In the genomic region with DNA sequence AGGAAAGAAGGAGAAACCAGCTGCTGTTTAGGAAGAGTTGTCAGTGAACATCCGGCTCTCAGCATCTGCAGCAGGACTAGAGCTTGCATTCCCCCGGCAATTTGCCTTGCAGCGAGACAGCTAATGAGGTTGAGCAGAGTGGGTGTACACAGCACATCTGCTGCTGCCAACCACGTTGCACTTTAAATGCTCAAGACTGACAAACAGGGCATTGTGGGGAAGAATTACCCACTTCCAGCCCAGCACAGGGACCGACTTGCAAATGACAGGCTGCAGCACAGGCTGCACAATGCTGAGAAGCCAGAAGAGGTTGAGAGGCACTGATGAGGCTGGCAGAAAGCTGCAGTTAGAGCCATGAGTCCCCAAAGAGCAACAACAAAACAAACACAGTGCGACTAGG, we compare ENCODE assay signal across 21 cellular contexts. TPM values are rescaled to one million over a fixed set of nuclear protein-coding genes. Genes with fewer than 3 reads are reported as not detected.
DNase-seq lines count a peak whose midpoint lies in the region; ATAC-seq, FAIRE-seq and TF ChIP-seq lines count a peak whose summit lies in the region.
"Had no signal": no experiment of that assay in that cellular context is flagged by ENCODE, and none has a peak within 500 bp of the region (broad histone marks: within the 10 kb centered on the region; RNA-seq: fewer than 3 reads in every experiment).

No MANE protein-coding gene starts in this region.

- H3K9ac ChIP-seq in H1 (replicated peaks in 1 of 4; ENCODE audit: extremely low read depth in 1 of 4, low read depth in 3 of 4, low read length in 3 of 4) = no peak overlapping the region

- H3K23me2 ChIP-seq in H1 (ENCODE audit: low read depth, low read length) = no peaks in the 10 kb centered on the region

- peak overlapping the region; percentile 90 for H2AFZ ChIP-seq in GM23338
- H2AFZ ChIP-seq in H1 (ENCODE audit: low read length) = peak overlapping the region; percentile 74

- H4K20me1 ChIP-seq in GM23338 (replicated peaks; ENCODE audit: insufficient read depth) (no peaks in the 10 kb centered on the region), H1 (replicated peaks in 1 of 2; ENCODE audit: control insufficient read depth in 1 of 2, insufficient read depth in 2 of 2, low read length in 2 of 2) (no peaks in the 10 kb centered on the region)

- peaks cover 4% of the 10 kb centered on the region for H3K27me3 Mint-ChIP-seq in GM23338 (ENCODE audit: insufficient read depth, low read depth, poor library complexity)

- 0 out of 2 replicates have a peak overlapping the region, but pooled peaks have one; percentile 23 for H2BK20ac ChIP-seq in H1 (ENCODE audit: low read length)

- POLR2A ChIA-PET in H1 (lab: Charles Lee; ENCODE audit: partially characterized antibody) = no interaction called here

- no peak overlapping the region for H3K23ac ChIP-seq in H1 (ENCODE audit: insufficient read length)

- peak overlapping the region; percentile 83; the same call in 1 of the 2 replicates for H2BK15ac ChIP-seq in H1 (ENCODE audit: low read length)

- H3K14ac ChIP-seq in H1 (ENCODE audit: insufficient read length) = no peak overlapping the region

- no peak overlapping the region for H2BK120ac ChIP-seq in H1 (replicated peaks; ENCODE audit: low read depth, low read length)

- H3K79me1 ChIP-seq in H1 (ENCODE audit: low read depth, low read length) = 0 out of 2 replicates have a peak, but pooled peaks cover 2% of the 10 kb centered on the region

- no peak for TF ChIP-seq POLR2A in H1 (IDR thresholded peaks at IDR 0.05; ENCODE audit: control extremely low read depth in 1 of 2, low read depth in 2 of 2, low read length in 2 of 2)

- H3K27ac ChIP-seq in GM23338 (ENCODE audit: low read depth) (no peak overlapping the region), H1 (ENCODE audit: low read depth, low read length) (no peak overlapping the region)
- H3K27ac ChIP-seq: C4-2B, Peyer's patch, right lobe of liver had no signal

- no peak overlapping the region for H3K4me2 ChIP-seq in GM23338
- H3K4me2 ChIP-seq in H1 (ENCODE audit: insufficient read depth in 1 of 2, low read depth in 2 of 2, low read length in 2 of 2) = no peak overlapping the region

- no peaks in the 10 kb centered on the region for H3K9me3 ChIP-seq in H1 (ENCODE audit: insufficient read depth in 2 of 2, low read depth in 1 of 2, low read length in 1 of 2)
- H3K9me3 ChIP-seq: Peyer's patch, right lobe of liver had no signal

- no peaks in the 10 kb centered on the region for H3K36me3 Mint-ChIP-seq in GM23338 (ENCODE audit: low read depth)
- H3K36me3 Mint-ChIP-seq: stimulated activated memory B cell treated with anti-CD40 and anti-IgM and Interleukin-4, amounts not matched to agents 10 μg/mL and 1 μg/mL and 100 μg/mL, for 72 hours had no signal

- 81% methylated on average over 6 of the region's 6 CpGs; no CpG with 5 or more reads in 1 of the 2 experiments for WGBS in H1 (ENCODE audit: extremely low coverage in 1 of 2, insufficient coverage in 1 of 2, insufficient read length in 1 of 2, insufficient replicate concordance in 2 of 2, low coverage in 1 of 2, low lambda C conversion rate in 2 of 2, missing lambda C conversion rate in 1 of 2), 2 experiments

- CTCF ChIA-PET in H1 (lab: Charles Lee; ENCODE audit: partially characterized antibody) = interaction anchor here (0.6 to 2.3 kb wide), 24 partner anchors 9 to 468 kb away, joined by 3 to 10 read pairs (median 3); no protein-coding TSS in a partner anchor

- H3K36me3 ChIP-seq in GM23338 (ENCODE audit: insufficient read depth) = no peaks in the 10 kb centered on the region
- H3K36me3 ChIP-seq in H1 (ENCODE audit: control insufficient read depth in 2 of 4, insufficient read depth in 4 of 4, low read length in 3 of 4) = no peaks in the 10 kb centered on the region
- H3K36me3 ChIP-seq: Peyer's patch, right lobe of liver had no signal

- no peak overlapping the region for H4K8ac ChIP-seq in H1 (ENCODE audit: extremely low read depth, insufficient read depth, low read length)

- no peak for DNase-seq in GM23338 (ENCODE audit: low spot score)
- peak; percentile 70 for DNase-seq in NCI-H510A treated with DMSO at 0.1 percent for 48 hours (lab: John Stamatoyannopoulos, UW)
- DNase-seq in H1 (ENCODE audit: low read depth in 1 of 2, low spot score in 2 of 2) = no peak
- DNase-seq in occipital lobe (lab: John Stamatoyannopoulos, UW) = peak; percentile 60
- no peak for DNase-seq in NCI-H446 (lab: John Stamatoyannopoulos, UW)
- no peak for DNase-seq in activated T-cell treated with anti-CD3 and anti-CD28 coated beads, Interleukin-2, amount 50 U/mL, for 48 hours
- DNase-seq in activated effector memory CD4-positive, alpha-beta T cell treated with Interleukin-2 at 50 U/mL for 16 hours = no peak
- DNase-seq: activated CD4-positive, alpha-beta T cell treated with anti-CD3 and anti-CD28 coated beads, Interleukin-2, amount 10 ng/mL, durations not matched to agents 24 days and 14 days; KBM-7; NCI-H2081 treated with DMSO at 0.1 percent for 48 hours; Peyer's patch; right lobe of liver; stimulated activated CD4-positive, alpha-beta T cell treated with anti-CD3 and anti-CD28 coated beads, Interleukin-4, amount 100 ng/mL, for 4 hours had no signal

- H3K9me3 Mint-ChIP-seq in GM23338 = no peaks in the 10 kb centered on the region
- H3K9me3 Mint-ChIP-seq: activated CD4-positive, alpha-beta T cell treated with anti-CD3 and anti-CD28 coated beads, Interleukin-2, amount 10 ng/mL, durations not matched to agents 24 days and 14 days; activated T-helper 17 cell treated with anti-CD3 and anti-CD28 coated beads, Interleukin-2, amount 50 U/mL, for 72 hours; stimulated activated memory B cell treated with anti-CD40 and anti-IgM and Interleukin-4, amounts not matched to agents 10 μg/mL and 1 μg/mL and 100 μg/mL, for 72 hours; T-helper 1 cell treated with Interleukin-12 subunit alpha and Interleukin-12 subunit beta and Interleukin-4 antibody, amounts not matched to agents 30 μg/mL and 1 μg/mL, for 36 hours had no signal

- H2BK5ac ChIP-seq in H1 (ENCODE audit: low read depth, low read length) = no peak overlapping the region

- no peaks in the 10 kb centered on the region for H3F3A ChIP-seq in GM23338 (replicated peaks; ENCODE audit: low read depth)

- H3K4me1 Mint-ChIP-seq in GM23338 = peaks cover 18% of the 10 kb centered on the region
- H3K4me1 Mint-ChIP-seq: activated CD4-positive, alpha-beta T cell treated with anti-CD3 and anti-CD28 coated beads, Interleukin-2, amount 10 ng/mL, durations not matched to agents 24 days and 14 days; activated T-helper 17 cell treated with anti-CD3 and anti-CD28 coated beads, Interleukin-2, amount 50 U/mL, for 72 hours had no signal

- no peak overlapping the region for H3K18ac ChIP-seq in H1 (ENCODE audit: extremely low read depth, low read length)

- no peak overlapping the region; the same call in 1 of the 2 replicates for H2BK12ac ChIP-seq in H1 (ENCODE audit: low read depth, low read length)

- TF ChIP-seq CTCF in GM23338 (conservative IDR thresholded peaks at IDR 0.05; ENCODE audit: low read depth in 2 of 2) (no peak), H1 (IDR thresholded peaks at IDR 0.05; ENCODE audit: control extremely low read depth in 1 of 3, insufficient read depth in 1 of 3, low read depth in 1 of 3, low read length in 3 of 3) (no peak)

- ATAC-seq in GM23338 (peak; percentile 31; the same call in 1 of the 3 replicates), HG03196 (IDR thresholded peaks at IDR 0.05; ENCODE audit: unreplicated experiment) (no peak)

- H3K4ac ChIP-seq in H1 (replicated peaks; ENCODE audit: insufficient read length, low read depth, low read length) = no peak overlapping the region

- H3K4me3 Mint-ChIP-seq in GM23338 = no peak overlapping the region
- H3K4me3 Mint-ChIP-seq: activated CD4-positive, alpha-beta T cell treated with anti-CD3 and anti-CD28 coated beads, Interleukin-2, amount 10 ng/mL, durations not matched to agents 24 days and 14 days; activated T-helper 17 cell treated with anti-CD3 and anti-CD28 coated beads, Interleukin-2, amount 50 U/mL, for 72 hours; stimulated activated memory B cell treated with anti-CD40 and anti-IgM and Interleukin-4, amounts not matched to agents 10 μg/mL and 1 μg/mL and 100 μg/mL, for 72 hours; T-helper 1 cell treated with Interleukin-12 subunit alpha and Interleukin-12 subunit beta and Interleukin-4 antibody, amounts not matched to agents 30 μg/mL and 1 μg/mL, for 36 hours had no signal

- H3K9me2 ChIP-seq in GM23338 (ENCODE audit: insufficient read depth) = no peaks in the 10 kb centered on the region

- no peak for TF ChIP-seq EP300 in H1 (IDR thresholded peaks at IDR 0.05; ENCODE audit: borderline replicate concordance in 1 of 2, low read depth in 2 of 2, low read length in 2 of 2)

- FAIRE-seq in H1 (lab: Jason Lieb, UNC) = no peak
- FAIRE-seq: frontal cortex had no signal

- H4K5ac ChIP-seq in H1 (ENCODE audit: insufficient read length, low read depth, low read length) = no peak overlapping the region

- no peak for TF ChIP-seq RAD21 in H1 (IDR thresholded peaks at IDR 0.05 in 1 of 2, conservative IDR thresholded peaks at IDR 0.05 in 1 of 2; ENCODE audit: low read depth in 2 of 2, low read length in 2 of 2)

- H4K91ac ChIP-seq in H1 (replicated peaks; ENCODE audit: insufficient read length, low read length) = no peak overlapping the region

- H3K27me3 ChIP-seq in GM23338 (ENCODE audit: insufficient read depth) = no peaks in the 10 kb centered on the region
- H3K27me3 ChIP-seq in H1 (replicated peaks in 1 of 4; ENCODE audit: control insufficient read depth in 3 of 4, extremely low read depth in 1 of 4, insufficient read depth in 3 of 4, low read length in 3 of 4) = no peaks in the 10 kb centered on the region; a peak in 1 of 7 replicates
- H3K27me3 ChIP-seq: Peyer's patch, right lobe of liver had no signal

- H3K4me3 ChIP-seq in GM23338 = no peak overlapping the region
- no peak overlapping the region for H3K4me3 ChIP-seq in H1 (ENCODE audit: extremely low read depth in 1 of 4, insufficient read depth in 2 of 4, low read depth in 3 of 4, low read length in 4 of 4)
- H3K4me3 ChIP-seq: Peyer's patch, right lobe of liver had no signal

- H3K56ac ChIP-seq in H1 (replicated peaks; ENCODE audit: insufficient read length, low read depth, low read length) = no peak overlapping the region

- no peak overlapping the region for H3K27ac Mint-ChIP-seq in GM23338
- H3K27ac Mint-ChIP-seq: activated CD4-positive, alpha-beta T cell treated with anti-CD3 and anti-CD28 coated beads, Interleukin-2, amount 10 ng/mL, durations not matched to agents 24 days and 14 days; activated T-helper 17 cell treated with anti-CD3 and anti-CD28 coated beads, Interleukin-2, amount 50 U/mL, for 72 hours; stimulated activated memory B cell treated with anti-CD40 and anti-IgM and Interleukin-4, amounts not matched to agents 10 μg/mL and 1 μg/mL and 100 μg/mL, for 72 hours; T-helper 1 cell treated with Interleukin-12 subunit alpha and Interleukin-12 subunit beta and Interleukin-4 antibody, amounts not matched to agents 30 μg/mL and 1 μg/mL, for 36 hours had no signal

- no peaks in the 10 kb centered on the region for H3K4me1 ChIP-seq in GM23338 (ENCODE audit: insufficient read depth)
- H3K4me1 ChIP-seq in H1 (replicated peaks in 1 of 4; ENCODE audit: control insufficient read depth in 3 of 4, insufficient read depth in 4 of 4, low read length in 3 of 4) = peaks cover 2 to 4% (median 3%) of the 10 kb centered on the region in 4 experiments; a peak in 3 of 7 replicates
- H3K4me1 ChIP-seq: Peyer's patch, right lobe of liver had no signal

- no peaks in the 10 kb centered on the region for H3K79me2 ChIP-seq in GM23338 (replicated peaks; ENCODE audit: insufficient read depth)
- H3K79me2 ChIP-seq in H1 (ENCODE audit: control insufficient read depth in 1 of 2, insufficient read depth in 2 of 2, low read length in 2 of 2) = no peaks in the 10 kb centered on the region

- no peak overlapping the region for H2AK5ac ChIP-seq in H1 (ENCODE audit: low read depth, low read length)

RNA-seq across cellular contexts. Expression of a gene that starts 47.5 kb away (rescaled TPM):
- not detected in 2 replicates for total RNA-seq in GM23338 (2014; rRNA removed; shearing (Covaris generic))
- polyA plus RNA-seq in GM23338 (2016; fragmentation: Nextera tagmentation; extraction: Ambion mirVana) = not detected in 2 replicates
- total RNA-seq in H1 (2021; fragmentation: NEBNext Ultra II Directional; extraction: Animal tissue kit (Norgen Biotek cat#: 25700)) = not detected in 2 replicates
- polyA plus RNA-seq in H1 (2011; rRNA removed) = not detected in 2 replicates
- not detected for polyA plus RNA-seq in H1 (2011; cell fraction: cytosol; rRNA removed)
- polyA plus RNA-seq in H1 (2011; cell fraction: nucleus; rRNA removed) = not detected
- polyA plus RNA-seq in H1 (2012, experiment 1 of 2) = not detected in 4 replicates
- polyA plus RNA-seq in H1 (2012, experiment 2 of 2) = not detected
- polyA plus RNA-seq in H1 (2013, experiment 1 of 2) = not detected
- polyA plus RNA-seq in H1 (2013, experiment 2 of 2) = not detected
- not detected in 2 replicates for polyA minus RNA-seq in H1 (2011; rRNA and poly(A)+ RNA removed)
- polyA minus RNA-seq in H1 (2011; cell fraction: cytosol; rRNA and poly(A)+ RNA removed) = not detected
- polyA minus RNA-seq in H1 (2011; cell fraction: nucleus; rRNA and poly(A)+ RNA removed) = not detected
- not detected for total RNA-seq in occipital lobe
- total RNA-seq: frontal cortex, G401, kidney epithelial cell, right lobe of liver had no signal

RNA-seq across cellular contexts. Expression of a gene that starts 48.0 kb away (rescaled TPM):
- 0.58 and 0.69 TPM in 2 replicates for total RNA-seq in GM23338 (2014; rRNA removed; shearing (Covaris generic))
- 0.26 and 0.27 TPM in 2 replicates for polyA plus RNA-seq in GM23338 (2016; fragmentation: Nextera tagmentation; extraction: Ambion mirVana)
- total RNA-seq in H1 (2021; fragmentation: NEBNext Ultra II Directional; extraction: Animal tissue kit (Norgen Biotek cat#: 25700)) = 0.43 and 0.44 TPM in 2 replicates
- 0.50 and 0.68 TPM in 2 replicates for polyA plus RNA-seq in H1 (2011; rRNA removed)
- polyA plus RNA-seq in H1 (2011; cell fraction: cytosol; rRNA removed) = 0.67 TPM
- 0.48 TPM for polyA plus RNA-seq in H1 (2011; cell fraction: nucleus; rRNA removed)
- polyA plus RNA-seq in H1 (2012, experiment 1 of 2) = 0.48 to 0.86 TPM (median 0.74 TPM) in 4 replicates
- polyA plus RNA-seq in H1 (2012, experiment 2 of 2) = 0.20 TPM
- 0.36 TPM for polyA plus RNA-seq in H1 (2013, experiment 1 of 2)
- polyA plus RNA-seq in H1 (2013, experiment 2 of 2) = 0.40 TPM
- 1.3 and 1.5 TPM in 2 replicates for polyA minus RNA-seq in H1 (2011; rRNA and poly(A)+ RNA removed)
- polyA minus RNA-seq in H1 (2011; cell fraction: cytosol; rRNA and poly(A)+ RNA removed) = 0.22 TPM
- polyA minus RNA-seq in H1 (2011; cell fraction: nucleus; rRNA and poly(A)+ RNA removed) = 1.2 TPM
- total RNA-seq in occipital lobe = 1.6 TPM

RNA-seq across cellular contexts. Expression of a gene that starts 56.8 kb away (rescaled TPM):
- 0.70 and 1.0 TPM in 2 replicates for total RNA-seq in GM23338 (2014; rRNA removed; shearing (Covaris generic))
- polyA plus RNA-seq in GM23338 (2016; fragmentation: Nextera tagmentation; extraction: Ambion mirVana) = 0.16 TPM in 2 replicates
- 0.78 and 2.3 TPM in 2 replicates for total RNA-seq in H1 (2021; fragmentation: NEBNext Ultra II Directional; extraction: Animal tissue kit (Norgen Biotek cat#: 25700))
- polyA plus RNA-seq in H1 (2011; rRNA removed) = 0.54 and 1.3 TPM in 2 replicates
- polyA plus RNA-seq in H1 (2011; cell fraction: cytosol; rRNA removed) = 0.97 TPM
- polyA plus RNA-seq in H1 (2011; cell fraction: nucleus; rRNA removed) = 7.3 TPM
- 0.64 to 1.0 TPM (median 0.72 TPM) in 4 replicates for polyA plus RNA-seq in H1 (2012, experiment 1 of 2)
- polyA plus RNA-seq in H1 (2012, experiment 2 of 2) = 0.22 TPM
- polyA plus RNA-seq in H1 (2013, experiment 1 of 2) = 0.34 TPM
- 0.33 TPM for polyA plus RNA-seq in H1 (2013, experiment 2 of 2)
- 1.2 and 1.7 TPM in 2 replicates for polyA minus RNA-seq in H1 (2011; rRNA and poly(A)+ RNA removed)
- 0.88 TPM for polyA minus RNA-seq in H1 (2011; cell fraction: cytosol; rRNA and poly(A)+ RNA removed)
- polyA minus RNA-seq in H1 (2011; cell fraction: nucleus; rRNA and poly(A)+ RNA removed) = 2.9 TPM
- total RNA-seq in occipital lobe = 0.16 TPM
- total RNA-seq: activated CD4-positive, alpha-beta T cell treated with anti-CD3 and anti-CD28 coated beads, Interleukin-2, amount 10 ng/mL, durations not matched to agents 24 days and 14 days; G401; kidney epithelial cell; Peyer's patch; right lobe of liver had no signal

Comparison
In these comparisons a context has a peak if more than half of its experiments do, and no peak if none do; other contexts are left out.
1. DNase-seq: peak in NCI-H510A treated with DMSO at 0.1 percent for 48 hours (single experiment) and occipital lobe (single experiment); none in GM23338 (single experiment), H1 (0 of 2), NCI-H446 (0 of 2), activated T-cell treated with anti-CD3 and anti-CD28 coated beads, Interleukin-2, amount 50 U/mL, for 48 hours (0 of 2) and activated effector memory CD4-positive, alpha-beta T cell treated with Interleukin-2 at 50 U/mL for 16 hours (single experiment).